In the genomic region with DNA sequence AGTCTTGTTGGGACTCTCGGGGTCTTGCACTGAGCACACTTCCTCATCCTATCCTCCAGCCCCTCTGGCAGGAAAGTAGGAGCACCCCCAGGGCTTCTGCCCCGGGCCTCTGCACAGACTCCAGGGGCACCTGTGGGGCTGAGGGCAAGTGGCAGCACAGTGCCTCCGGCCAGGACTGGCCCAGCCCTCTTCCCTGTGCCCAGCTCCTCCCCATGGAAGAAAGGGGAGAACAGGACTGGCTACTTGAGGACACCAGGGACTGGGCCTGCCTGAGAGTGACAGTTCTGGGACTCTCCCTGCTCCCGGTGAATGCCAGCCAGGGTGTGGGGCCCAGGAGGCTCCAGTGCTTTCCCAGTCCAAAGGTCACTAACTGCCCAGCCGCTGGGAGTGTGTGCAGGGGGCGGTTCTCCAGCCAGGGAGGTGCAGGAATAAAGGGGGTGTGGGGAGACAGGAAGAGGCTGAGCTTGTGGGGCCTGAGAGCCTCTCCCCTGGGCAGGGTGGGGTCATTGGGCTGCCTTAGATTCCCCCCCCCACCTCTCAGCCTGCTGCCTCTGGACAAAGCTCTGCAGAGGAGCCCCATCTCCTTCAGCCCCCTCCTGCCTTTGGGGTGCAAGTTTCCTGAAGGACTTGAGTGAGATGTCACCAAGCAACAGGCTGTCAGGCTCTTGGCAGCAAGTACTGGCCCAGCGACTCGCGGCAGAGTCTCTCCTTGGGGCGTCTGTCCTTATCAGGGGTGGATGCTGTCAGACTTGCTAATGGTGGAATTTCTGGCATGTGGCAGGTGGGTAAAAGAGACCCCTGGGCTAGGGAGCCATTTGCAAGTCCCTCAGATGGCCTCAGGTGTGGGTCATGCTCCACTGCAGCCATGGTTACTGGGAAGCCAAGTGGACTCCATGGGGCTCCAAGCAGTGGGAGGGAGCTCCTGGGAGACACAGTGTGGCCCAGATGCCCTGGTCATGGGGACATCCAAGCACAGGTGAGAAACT, we compare ENCODE assay signal across 8 cellular contexts. TPM values are rescaled to one million over a fixed set of nuclear protein-coding genes. Genes with fewer than 3 reads are reported as not detected.
A peak's percentile ranks its signal among the peaks of the same experiment; 100 is the strongest.
DNase-seq lines count a peak whose midpoint lies in the region; ATAC-seq and TF ChIP-seq lines count a peak whose summit lies in the region.

No MANE protein-coding gene starts in this region.

- 5% methylated on average over 4 of the region's 10 CpGs for WGBS in right lobe of liver (ENCODE audit: insufficient coverage, low coverage, low lambda C conversion rate, missing lambda C conversion rate)

- H3K4me3 ChIP-seq in right lobe of liver, result peak overlapping the region; percentile 31 to 59 (median 56)
- peak overlapping the region; percentile 14 to 16 for H3K4me3 ChIP-seq in vagina

- H3K4me1 ChIP-seq in right lobe of liver, result peaks cover 0 to 48% (median 23%) of the 10 kb centered on the region in 4 donors
- peaks cover 41% of the 10 kb centered on the region for H3K4me1 ChIP-seq in vagina

- in situ Hi-C loops in T47D (cut with HindIII; ENCODE audit: low pct_unique_long_range_greater_than_20kb, low sequenced_read_pairs), result no loop called here

- no peak for TF ChIP-seq CTCF in right lobe of liver (IDR thresholded peaks at IDR 0.05)
- TF ChIP-seq CTCF in vagina (IDR thresholded peaks at IDR 0.05), result no peak

- H3K9me3 ChIP-seq in right lobe of liver, result no peaks in the 10 kb centered on the region
- no peaks in the 10 kb centered on the region for H3K9me3 ChIP-seq in vagina

- peaks cover 42% of the 10 kb centered on the region for H3K4me1 Mint-ChIP-seq in activated naive CD4-positive, alpha-beta T cell treated with anti-CD3 and anti-CD28 coated beads for 36 hours (ENCODE audit: low read depth)

- no peak overlapping the region for H3K27ac Mint-ChIP-seq in activated naive CD4-positive, alpha-beta T cell treated with anti-CD3 and anti-CD28 coated beads for 36 hours

- intact Hi-C loops in right lobe of liver (cut with DNase I), result no loop called here
- intact Hi-C loops in vagina (cut with DNase I), result no loop called here
- intact Hi-C loops in activated naive CD4-positive, alpha-beta T cell treated with anti-CD3 and anti-CD28 coated beads for 36 hours (cut with micrococcal nuclease), result no loop called here

- peak; percentile 83 to 95 (median 90) for ATAC-seq in right lobe of liver

- H3K36me3 Mint-ChIP-seq in activated naive CD4-positive, alpha-beta T cell treated with anti-CD3 and anti-CD28 coated beads for 36 hours (ENCODE audit: low read depth), result no peaks in the 10 kb centered on the region

- H3K36me3 ChIP-seq in right lobe of liver, result no peaks in the 10 kb centered on the region
- H3K36me3 ChIP-seq in vagina, result no peaks in the 10 kb centered on the region

- peak; percentile 94 for TF ChIP-seq POLR2A in right lobe of liver (IDR thresholded peaks at IDR 0.05)
- TF ChIP-seq POLR2A in vagina (IDR thresholded peaks at IDR 0.05), result no peak

- H3K27me3 ChIP-seq in right lobe of liver, result no peaks in the 10 kb centered on the region
- H3K27me3 ChIP-seq in vagina, result no peaks in the 10 kb centered on the region

- CTCF ChIA-PET in activated naive CD4-positive, alpha-beta T cell treated with anti-CD3 and anti-CD28 coated beads for 36 hours (lab: Charles Lee), result interaction anchor here (0.8 to 1.1 kb wide), 2 partner anchors 13 to 20 kb away, joined by 3 to 4 read pairs; no protein-coding TSS in a partner anchor

- no peak overlapping the region for H3K4me3 Mint-ChIP-seq in activated naive CD4-positive, alpha-beta T cell treated with anti-CD3 and anti-CD28 coated beads for 36 hours

- DNase-seq in NOMO-1 (lab: John Stamatoyannopoulos, UW; ENCODE audit: unreplicated experiment in 2 of 2), result peak; percentile 41 to 68
- DNase-seq in NOMO-1 treated with dmso at 0.1 percent for 144 hours (lab: John Stamatoyannopoulos, UW; ENCODE audit: unreplicated experiment), result no peak
- peak; percentile 56 to 98 for DNase-seq in T47D (ENCODE audit: low read depth in 1 of 2, low spot score in 1 of 2)
- peak; percentile 91 to 98 (median 97) for DNase-seq in right lobe of liver
- DNase-seq in vagina (ENCODE audit: extremely low spot score in 2 of 2), result no peak
- DNase-seq in KG1 (lab: John Stamatoyannopoulos, UW), result no peak
- DNase-seq in activated naive CD4-positive, alpha-beta T cell treated with anti-CD3 and anti-CD28 coated beads for 36 hours, result no peak
- DNase-seq in NCI-H1694 (lab: John Stamatoyannopoulos, UW), result no peak

- H3K27ac ChIP-seq in right lobe of liver (peak overlapping the region; percentile 60 to 89 (median 78)), vagina (no peak overlapping the region)

- H3K9me3 Mint-ChIP-seq in activated naive CD4-positive, alpha-beta T cell treated with anti-CD3 and anti-CD28 coated beads for 36 hours, result no peaks in the 10 kb centered on the region

- H3K27me3 Mint-ChIP-seq in activated naive CD4-positive, alpha-beta T cell treated with anti-CD3 and anti-CD28 coated beads for 36 hours (ENCODE audit: low read depth), result no peaks in the 10 kb centered on the region

RNA-seq across cellular contexts. Expression of gene JADE2, which starts 19.1 kb away (rescaled TPM):
- 10 to 100 TPM in 1 of 6 experiments, 1 to 10 TPM in 5; 6.1 to 14.8 (median 8.4) TPM for total RNA-seq in right lobe of liver
- 35.4 TPM for total RNA-seq in vagina
- total RNA-seq in activated naive CD4-positive, alpha-beta T cell treated with anti-CD3 and anti-CD28 coated beads for 36 hours, result 10 to 100 TPM; 78.4 to 86.6 TPM

Comparison
In these comparisons a context has a peak if more than half of its experiments do, and no peak if none do; other contexts are left out.
1. DNase-seq: peak in NOMO-1 (2 of 2), T47D (2 of 2) and right lobe of liver (3 of 3); none in NOMO-1 treated with dmso at 0.1 percent for 144 hours (single experiment), vagina (0 of 2), KG1 (single experiment), activated naive CD4-positive, alpha-beta T cell treated with anti-CD3 and anti-CD28 coated beads for 36 hours (single experiment) and NCI-H1694 (single experiment).